ENCODE assay signal across 8 cellular contexts in the genomic region with DNA sequence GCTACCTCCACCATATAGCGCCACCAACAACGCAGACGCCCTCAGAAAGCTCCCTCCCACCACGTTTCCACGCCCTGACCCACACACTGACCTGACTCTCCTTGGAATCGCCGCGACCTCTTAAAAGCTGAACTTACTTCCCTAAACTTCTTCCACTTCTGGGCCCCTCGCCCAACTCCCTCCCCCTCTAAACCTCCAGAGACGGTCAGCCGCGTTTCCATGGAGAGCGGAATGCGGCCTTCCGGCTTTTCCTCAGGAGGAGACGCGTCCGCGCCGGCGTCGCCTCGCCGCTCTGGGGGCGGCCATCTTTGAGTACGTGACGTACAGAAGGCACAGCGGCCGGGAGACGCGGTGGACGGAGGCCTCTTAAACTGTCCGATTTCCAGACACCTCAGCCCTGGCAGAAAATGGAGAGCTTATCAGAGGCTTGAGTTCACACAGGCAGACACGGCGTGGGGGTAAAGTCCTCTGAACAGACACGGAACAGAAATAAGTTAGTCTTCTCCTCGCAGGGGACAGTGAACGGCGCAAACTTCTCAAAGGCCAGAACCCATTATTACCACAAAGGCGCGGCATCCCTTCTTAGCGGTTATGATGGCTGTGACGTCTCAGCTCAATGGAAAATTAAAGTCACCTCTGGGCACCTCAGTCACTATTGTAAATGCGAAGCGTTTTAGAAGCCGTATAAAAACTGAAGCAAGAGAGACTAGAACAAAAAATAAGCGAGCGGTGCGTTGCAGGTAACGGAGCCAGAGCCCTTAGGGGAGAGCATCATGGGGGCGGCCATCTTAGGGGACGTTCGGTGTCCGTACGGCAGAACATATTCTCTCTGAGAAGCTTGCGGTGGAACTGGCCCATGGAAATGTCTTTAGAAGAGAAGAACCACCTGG. TPM values are rescaled to one million over a fixed set of nuclear protein-coding genes. Genes with fewer than 3 reads are reported as not detected.
DNase-seq lines count a peak whose midpoint lies in the region; ATAC-seq and TF ChIP-seq lines count a peak whose summit lies in the region.

A gene (minus strand): TSS at position 235 of the 890 bp plus-strand sequence. CDS start 1,970 bp downstream, outside the sequence.

- H3K9me3 ChIP-seq in prostate gland: no peaks in the 10 kb centered on the region

- H3K27ac ChIP-seq in angular gyrus (ENCODE audit: low read depth, low read length) (peak within 1 kb of the TSS; percentile 98), prostate gland (peak within 1 kb of the TSS; percentile 91 to 93)

- H3K27me3 ChIP-seq in prostate gland (replicated peaks; ENCODE audit: insufficient read depth): no peaks in the 10 kb centered on the region

- WGBS in prostate gland: 1% methylated on average over 56 of the region's 56 CpGs

- DNase-seq in GM10266 (ENCODE audit: extremely low spot score) (peak; percentile 84), NCI-H1436 (lab: John Stamatoyannopoulos, UW) (peak; percentile 87), left ventricle myocardium superior (peak; percentile 97), prostate gland (ENCODE audit: low spot score) (peak; percentile 83), ureter (ENCODE audit: low spot score) (peak; percentile 95)

- intact Hi-C loops in T-helper 2 cell treated with Interferon-gamma antibody and Interleukin-4, amounts not matched to agents 100 ng/mL and 5 ng/mL, for 36 hours (cut with micrococcal nuclease): loop anchor here (1.0 to 2.0 kb wide), 7 partner anchors 21 to 1054 kb away; a partner anchor contains a TSS
- intact Hi-C loops in left ventricle myocardium superior (cut with micrococcal nuclease) (no loop called here), prostate gland (cut with DNase I) (loop anchor here (2.0 to 5.0 kb wide), 2 partner anchors 20 to 42 kb away; a partner anchor contains a TSS)

- H3K4me3 ChIP-seq in prostate gland: peak within 1 kb of the TSS; percentile 57 to 61

- H3K4me1 ChIP-seq in prostate gland (replicated peaks): no peaks in the 10 kb centered on the region

- TF ChIP-seq CTCF in GM10266 (IDR thresholded peaks at IDR 0.05; ENCODE audit: control insufficient read depth, insufficient read depth, low read depth, missing control alignments) (no peak), prostate gland (IDR thresholded peaks at IDR 0.05) (no peak)

- peak; percentile 94 for ATAC-seq in HG02642 (IDR thresholded peaks at IDR 0.05; ENCODE audit: poor library complexity, unreplicated experiment)
- ATAC-seq in left ventricle myocardium superior: peak; percentile 98

- H3K36me3 ChIP-seq in prostate gland: no peaks in the 10 kb centered on the region

- no peak for TF ChIP-seq POLR2A in prostate gland (IDR thresholded peaks at IDR 0.05)

RNA-seq across cellular contexts. Expression of the gene that starts here (rescaled TPM):
- 12.7 and 12.9 TPM in 2 replicates for total RNA-seq in T-helper 2 cell treated with Interferon-gamma antibody and Interleukin-4, amounts not matched to agents 100 ng/mL and 5 ng/mL, for 36 hours
- total RNA-seq in left ventricle myocardium superior: 8.4 TPM
- 10 to 100 TPM in 1 of 2 donors, 1 to 10 TPM in 1; 9.3 to 38.6 TPM for total RNA-seq in prostate gland
- 19.7 TPM for total RNA-seq in ureter

Comparison
In these comparisons a context has a peak if more than half of its experiments do, and no peak if none do; other contexts are left out.
1. Peak in every context shown above with its lines: DNase-seq, ATAC-seq, H3K4me3 ChIP-seq and H3K27ac ChIP-seq.